ENCODE assay signal across 16 cellular contexts in genomic region chr16:31401436-31401835, GRCh38. TPM values are rescaled to one million over a fixed set of nuclear protein-coding genes. Genes with fewer than 3 reads are reported as not detected.
DNase-seq lines count a peak whose midpoint lies in the region; ATAC-seq, FAIRE-seq and TF ChIP-seq lines count a peak whose summit lies in the region.
"Had no signal": no experiment of that assay in that cellular context is flagged by ENCODE, and none has a peak within 500 bp of the region (broad histone marks: within the 10 kb centered on the region; RNA-seq: fewer than 3 reads in every experiment).

No MANE protein-coding gene starts in this region.

- H2BK20ac ChIP-seq in H1 (ENCODE audit: low read length): no peak overlapping the region

- H3K36me3 ChIP-seq in SK-N-SH (replicated peaks in 1 of 2; ENCODE audit: control insufficient read depth in 1 of 2, insufficient read depth in 2 of 2, low read length in 1 of 2) (no peaks in the 10 kb centered on the region), H1 (ENCODE audit: control insufficient read depth in 2 of 4, insufficient read depth in 4 of 4, low read length in 3 of 4) (no peaks in the 10 kb centered on the region)
- H3K36me3 ChIP-seq in BLaER1 treated with 17β-estradiol and CSF1 and Interleukin-3, amounts not matched to agents 10 nM and 100 nM: peaks cover 0 to 6% (median 0%) of the 10 kb centered on the region in 11 experiments; a peak in 1 of 22 replicates

- H3K4ac ChIP-seq in H1 (replicated peaks; ENCODE audit: insufficient read length, low read depth, low read length): no peak overlapping the region

- no peak overlapping the region for H2BK15ac ChIP-seq in H1 (ENCODE audit: low read length)

- no peak overlapping the region for H2BK120ac ChIP-seq in H1 (replicated peaks; ENCODE audit: low read depth, low read length)

- H3K27ac ChIP-seq in SK-N-SH (ENCODE audit: low read depth in 2 of 2, low read length in 1 of 2) (no peak overlapping the region), H1 (ENCODE audit: low read depth, low read length) (no peak overlapping the region)
- H3K27ac ChIP-seq in BLaER1 treated with 17β-estradiol and CSF1 and Interleukin-3, amounts not matched to agents 10 nM and 100 nM: peak overlapping the region in 6 of 11 experiments; percentile 54 to 78 (median 67); a peak in 8 of 22 replicates
- H3K27ac ChIP-seq: C4-2B, HL-60 had no signal

- peaks cover 0 to 6% of the 10 kb centered on the region in 2 experiments; a peak in 1 of 4 replicates for H3K4me1 ChIP-seq in SK-N-SH (ENCODE audit: control insufficient read depth in 1 of 2, insufficient read depth in 2 of 2, low read depth in 1 of 2, low read length in 1 of 2)
- peaks cover 53 to 77% (median 68%) of the 10 kb centered on the region in 10 experiments for H3K4me1 ChIP-seq in BLaER1 treated with 17β-estradiol and CSF1 and Interleukin-3, amounts not matched to agents 10 nM and 100 nM
- H3K4me1 ChIP-seq in H1 (replicated peaks in 1 of 4; ENCODE audit: control insufficient read depth in 3 of 4, insufficient read depth in 4 of 4, low read length in 3 of 4): no peaks in the 10 kb centered on the region; a peak in 1 of 7 replicates

- no peak overlapping the region for H3K9ac ChIP-seq in SK-N-SH
- H3K9ac ChIP-seq in BLaER1 treated with 17β-estradiol and CSF1 and Interleukin-3, amounts not matched to agents 10 nM and 100 nM: 0 out of 22 replicates have a peak overlapping the region, but pooled peaks of 1 of the 11 experiments have one; percentile 29
- H3K9ac ChIP-seq in H1 (replicated peaks in 1 of 4; ENCODE audit: extremely low read depth in 1 of 4, low read depth in 3 of 4, low read length in 3 of 4): no peak overlapping the region

- no peak overlapping the region for H3K4me3 ChIP-seq in SK-N-SH (ENCODE audit: low read depth in 2 of 2, low read length in 1 of 2)
- H3K4me3 ChIP-seq in BLaER1 treated with 17β-estradiol and CSF1 and Interleukin-3, amounts not matched to agents 10 nM and 100 nM: no peak overlapping the region
- H3K4me3 ChIP-seq in H1 (ENCODE audit: extremely low read depth in 1 of 4, insufficient read depth in 2 of 4, low read depth in 3 of 4, low read length in 4 of 4): no peak overlapping the region

- no peaks in the 10 kb centered on the region for H3K9me3 ChIP-seq in SK-N-SH
- H3K9me3 ChIP-seq in BLaER1 treated with 17β-estradiol and CSF1 and Interleukin-3, amounts not matched to agents 10 nM and 100 nM (replicated peaks in 1 of 11): peaks cover 10 to 26% (median 17%) of the 10 kb centered on the region in 11 experiments
- H3K9me3 ChIP-seq in H1 (ENCODE audit: insufficient read depth in 2 of 2, low read depth in 1 of 2, low read length in 1 of 2): no peaks in the 10 kb centered on the region

- H2AK5ac ChIP-seq in H1 (ENCODE audit: low read depth, low read length): no peak overlapping the region

- peaks cover 9% of the 10 kb centered on the region for H3F3A ChIP-seq in SK-N-SH (replicated peaks; ENCODE audit: insufficient read depth)

- H3K14ac ChIP-seq in H1 (ENCODE audit: insufficient read length): no peak overlapping the region

- no peak overlapping the region for H3K23ac ChIP-seq in H1 (ENCODE audit: insufficient read length)

- no peak overlapping the region for H4K91ac ChIP-seq in H1 (replicated peaks; ENCODE audit: insufficient read length, low read length)

- peaks cover 7% of the 10 kb centered on the region; the same call in 1 of the 2 replicates for H3K79me2 ChIP-seq in SK-N-SH (ENCODE audit: insufficient read depth)
- H3K79me2 ChIP-seq in H1 (ENCODE audit: control insufficient read depth in 1 of 2, insufficient read depth in 2 of 2, low read length in 2 of 2): no peaks in the 10 kb centered on the region

- H3K27me3 ChIP-seq in SK-N-SH (ENCODE audit: insufficient read depth) (no peaks in the 10 kb centered on the region; the same call in 1 of the 2 replicates), H1 (replicated peaks in 1 of 4; ENCODE audit: control insufficient read depth in 3 of 4, extremely low read depth in 1 of 4, insufficient read depth in 3 of 4, low read length in 3 of 4) (no peaks in the 10 kb centered on the region)
- H3K27me3 ChIP-seq in BLaER1 treated with 17β-estradiol and CSF1 and Interleukin-3, amounts not matched to agents 10 nM and 100 nM: no peaks in the 10 kb centered on the region

- no peak overlapping the region for H4K5ac ChIP-seq in H1 (ENCODE audit: insufficient read length, low read depth, low read length)

- no peak overlapping the region for H2AFZ ChIP-seq in SK-N-SH (ENCODE audit: low read depth)
- H2AFZ ChIP-seq in H1 (ENCODE audit: low read length): no peak overlapping the region

- FAIRE-seq in H1 (lab: Jason Lieb, UNC): no peak
- FAIRE-seq: GM19239 had no signal

- TF ChIP-seq EP300 in SK-N-SH (IDR thresholded peaks at IDR 0.05; ENCODE audit: borderline replicate concordance in 1 of 2, low read depth in 1 of 2, low read length in 1 of 2) (no peak), H1 (IDR thresholded peaks at IDR 0.05; ENCODE audit: borderline replicate concordance in 1 of 2, low read depth in 2 of 2, low read length in 2 of 2) (no peak)

- CTCF ChIA-PET in SK-N-SH (lab: Yijun Ruan, JAX) (interaction anchor here (1.2 kb wide), 1 partner anchor 19 kb away, joined by 3 read pairs; no protein-coding TSS in a partner anchor), H1 (lab: Charles Lee; ENCODE audit: partially characterized antibody) (interaction anchor here (1.3 kb wide), 1 partner anchor 59 kb away, joined by 4 read pairs; no protein-coding TSS in a partner anchor)

- TF ChIP-seq RAD21 in SK-N-SH (IDR thresholded peaks at IDR 0.05; ENCODE audit: low read length) (no peak), H1 (IDR thresholded peaks at IDR 0.05 in 1 of 2, conservative IDR thresholded peaks at IDR 0.05 in 1 of 2; ENCODE audit: low read depth in 2 of 2, low read length in 2 of 2) (no peak)

- H3K23me2 ChIP-seq in H1 (ENCODE audit: low read depth, low read length): no peaks in the 10 kb centered on the region

- no peaks in the 10 kb centered on the region for H3K79me1 ChIP-seq in H1 (ENCODE audit: low read depth, low read length)

- peak overlapping the region; percentile 39; the same call in 1 of the 2 replicates for H2BK12ac ChIP-seq in H1 (ENCODE audit: low read depth, low read length)

- no peak for ATAC-seq in SK-N-SH treated with all-trans-retinoic acid at 6 μM for 48 hours

- H4K20me1 ChIP-seq in SK-N-SH (ENCODE audit: insufficient read depth): no peaks in the 10 kb centered on the region
- no peaks in the 10 kb centered on the region for H4K20me1 ChIP-seq in BLaER1 treated with 17β-estradiol and CSF1 and Interleukin-3, amounts not matched to agents 10 nM and 100 nM
- H4K20me1 ChIP-seq in H1 (replicated peaks in 1 of 2; ENCODE audit: control insufficient read depth in 1 of 2, insufficient read depth in 2 of 2, low read length in 2 of 2): no peaks in the 10 kb centered on the region

- DNase-seq in SK-N-SH: no peak
- no peak for DNase-seq in H1 (ENCODE audit: low read depth in 1 of 2, low spot score in 2 of 2)
- no peak for DNase-seq in GDM1 (lab: John Stamatoyannopoulos, UW)
- DNase-seq: ACHN; CD4-positive, alpha-beta memory T cell; DND-41; GF-D8; HCEC 1CT; KG1 had no signal

- H3K4me2 ChIP-seq in SK-N-SH (no peak overlapping the region), H1 (ENCODE audit: insufficient read depth in 1 of 2, low read depth in 2 of 2, low read length in 2 of 2) (no peak overlapping the region)
- peak overlapping the region in 10 of 11 experiments; percentile 65 to 89 (median 80); a peak in 20 of 22 replicates for H3K4me2 ChIP-seq in BLaER1 treated with 17β-estradiol and CSF1 and Interleukin-3, amounts not matched to agents 10 nM and 100 nM

- WGBS in SK-N-SH (ENCODE audit: low lambda C conversion rate): 67% methylated on average over 11 of the region's 11 CpGs
- WGBS in H1 (ENCODE audit: extremely low coverage in 1 of 2, insufficient coverage in 1 of 2, insufficient read length in 1 of 2, insufficient replicate concordance in 2 of 2, low coverage in 1 of 2, low lambda C conversion rate in 2 of 2, missing lambda C conversion rate in 1 of 2), 2 experiments: 87% methylated on average over 11 of the region's 11 CpGs; no CpG with 5 or more reads in 1 of the 2 experiments

- no peak overlapping the region for H3K18ac ChIP-seq in H1 (ENCODE audit: extremely low read depth, low read length)

- H3K56ac ChIP-seq in H1 (replicated peaks; ENCODE audit: insufficient read length, low read depth, low read length): no peak overlapping the region

- TF ChIP-seq CTCF in SK-N-SH (IDR thresholded peaks at IDR 0.05) (no peak), H1 (IDR thresholded peaks at IDR 0.05; ENCODE audit: control extremely low read depth in 1 of 3, insufficient read depth in 1 of 3, low read depth in 1 of 3, low read length in 3 of 3) (no peak)

- H4K8ac ChIP-seq in H1 (ENCODE audit: extremely low read depth, insufficient read depth, low read length): no peak overlapping the region

- no peak overlapping the region for H2BK5ac ChIP-seq in H1 (ENCODE audit: low read depth, low read length)

- POLR2A ChIA-PET in SK-N-SH (lab: Yijun Ruan, JAX) (no interaction called here), H1 (lab: Charles Lee; ENCODE audit: partially characterized antibody) (no interaction called here)

- no peak for TF ChIP-seq POLR2A in H1 (IDR thresholded peaks at IDR 0.05; ENCODE audit: control extremely low read depth in 1 of 2, low read depth in 2 of 2, low read length in 2 of 2)

- no peaks in the 10 kb centered on the region for H3K9me2 ChIP-seq in SK-N-SH

RNA-seq across cellular contexts. Expression of gene ITGAD, which starts 8.3 kb away (rescaled TPM):
- polyA plus RNA-seq in SK-N-SH (2012; rRNA removed): not detected in 2 replicates
- polyA plus RNA-seq in SK-N-SH (2012; cell fraction: cytosol; rRNA removed): not detected in 2 replicates
- polyA plus RNA-seq in SK-N-SH (2012; cell fraction: nucleus; rRNA removed): not detected in 2 replicates
- total RNA-seq in H1 (2021; fragmentation: NEBNext Ultra II Directional; extraction: Animal tissue kit (Norgen Biotek cat#: 25700)): not detected in 2 replicates
- 0.06 TPM in 1 of 2 replicates, not detected in the other for polyA plus RNA-seq in H1 (2011; rRNA removed)
- polyA plus RNA-seq in H1 (2011; cell fraction: cytosol; rRNA removed): 0.06 TPM
- 0.09 TPM for polyA plus RNA-seq in H1 (2011; cell fraction: nucleus; rRNA removed)
- polyA plus RNA-seq in H1 (2012, experiment 1 of 2): 0.05 to 0.08 TPM in 2 of 4 replicates, not detected in the others
- not detected for polyA plus RNA-seq in H1 (2012, experiment 2 of 2)
- not detected for polyA plus RNA-seq in H1 (2013, experiment 1 of 2)
- polyA plus RNA-seq in H1 (2013, experiment 2 of 2): not detected
- polyA minus RNA-seq in H1 (2011; rRNA and poly(A)+ RNA removed): not detected in 2 replicates
- not detected for polyA minus RNA-seq in H1 (2011; cell fraction: cytosol; rRNA and poly(A)+ RNA removed)
- not detected for polyA minus RNA-seq in H1 (2011; cell fraction: nucleus; rRNA and poly(A)+ RNA removed)
- total RNA-seq: A172; CD4-positive, alpha-beta memory T cell; H4 had no signal

RNA-seq across cellular contexts. Expression of gene COX6A2, which starts 26.7 kb away (rescaled TPM):
- polyA plus RNA-seq in SK-N-SH (2012; rRNA removed): not detected in 2 replicates
- polyA plus RNA-seq in SK-N-SH (2012; cell fraction: cytosol; rRNA removed): not detected in 2 replicates
- not detected in 2 replicates for polyA plus RNA-seq in SK-N-SH (2012; cell fraction: nucleus; rRNA removed)
- not detected in 2 replicates for total RNA-seq in H1 (2021; fragmentation: NEBNext Ultra II Directional; extraction: Animal tissue kit (Norgen Biotek cat#: 25700))
- 0.79 and 1.6 TPM in 2 replicates for polyA plus RNA-seq in H1 (2011; rRNA removed)
- polyA plus RNA-seq in H1 (2011; cell fraction: cytosol; rRNA removed): not detected
- 1.4 TPM for polyA plus RNA-seq in H1 (2011; cell fraction: nucleus; rRNA removed)
- 1.3 to 3.0 TPM (median 2.3 TPM) in 3 of 4 replicates, not detected in the other for polyA plus RNA-seq in H1 (2012, experiment 1 of 2)
- polyA plus RNA-seq in H1 (2012, experiment 2 of 2): not detected
- polyA plus RNA-seq in H1 (2013, experiment 1 of 2): 2.7 TPM
- 1.3 TPM for polyA plus RNA-seq in H1 (2013, experiment 2 of 2)
- polyA minus RNA-seq in H1 (2011; rRNA and poly(A)+ RNA removed): not detected in 2 replicates
- polyA minus RNA-seq in H1 (2011; cell fraction: cytosol; rRNA and poly(A)+ RNA removed): not detected
- polyA minus RNA-seq in H1 (2011; cell fraction: nucleus; rRNA and poly(A)+ RNA removed): 2.9 TPM
- total RNA-seq: A172; CD4-positive, alpha-beta memory T cell; H4 had no signal
- polyA plus RNA-seq: CD4-positive, alpha-beta memory T cell had no signal

RNA-seq across cellular contexts. Expression of gene ZNF843, which starts 41.2 kb away (rescaled TPM):
- polyA plus RNA-seq in SK-N-SH (2012; rRNA removed) (0.45 and 0.61 TPM in 2 replicates), H1 (2011; rRNA removed) (0.32 and 0.36 TPM in 2 replicates)
- 0.28 and 0.49 TPM in 2 replicates for polyA plus RNA-seq in SK-N-SH (2012; cell fraction: cytosol; rRNA removed)
- 0.35 and 0.46 TPM in 2 replicates for polyA plus RNA-seq in SK-N-SH (2012; cell fraction: nucleus; rRNA removed)
- 0.15 and 0.19 TPM in 2 replicates for total RNA-seq in H1 (2021; fragmentation: NEBNext Ultra II Directional; extraction: Animal tissue kit (Norgen Biotek cat#: 25700))
- 0.28 TPM for polyA plus RNA-seq in H1 (2011; cell fraction: cytosol; rRNA removed)
- 0.27 TPM for polyA plus RNA-seq in H1 (2011; cell fraction: nucleus; rRNA removed)
- polyA plus RNA-seq in H1 (2012, experiment 1 of 2): 0.08 to 0.17 TPM (median 0.11 TPM) in 4 replicates
- 0.18 TPM for polyA plus RNA-seq in H1 (2012, experiment 2 of 2)
- 0.10 TPM for polyA plus RNA-seq in H1 (2013, experiment 1 of 2)
- 0.15 TPM for polyA plus RNA-seq in H1 (2013, experiment 2 of 2)
- 0.29 and 0.32 TPM in 2 replicates for polyA minus RNA-seq in H1 (2011; rRNA and poly(A)+ RNA removed)
- polyA minus RNA-seq in H1 (2011; cell fraction: cytosol; rRNA and poly(A)+ RNA removed): not detected
- polyA minus RNA-seq in H1 (2011; cell fraction: nucleus; rRNA and poly(A)+ RNA removed): 0.30 TPM
- total RNA-seq: A172 had no signal
- polyA plus RNA-seq: CD4-positive, alpha-beta memory T cell had no signal

RNA-seq across cellular contexts. Expression of gene ITGAX, which starts 46.5 kb away (rescaled TPM):
- polyA plus RNA-seq in SK-N-SH (2012; rRNA removed) (0.44 and 0.66 TPM in 2 replicates), H1 (2011; rRNA removed) (0.13 and 0.30 TPM in 2 replicates)
- 0.30 and 0.38 TPM in 2 replicates for polyA plus RNA-seq in SK-N-SH (2012; cell fraction: cytosol; rRNA removed)
- 0.81 and 1.3 TPM in 2 replicates for polyA plus RNA-seq in SK-N-SH (2012; cell fraction: nucleus; rRNA removed)
- not detected in 2 replicates for total RNA-seq in H1 (2021; fragmentation: NEBNext Ultra II Directional; extraction: Animal tissue kit (Norgen Biotek cat#: 25700))
- polyA plus RNA-seq in H1 (2011; cell fraction: cytosol; rRNA removed): 0.09 TPM
- polyA plus RNA-seq in H1 (2011; cell fraction: nucleus; rRNA removed): 0.30 TPM
- 0.14 to 0.74 TPM (median 0.30 TPM) in 4 replicates for polyA plus RNA-seq in H1 (2012, experiment 1 of 2)
- polyA plus RNA-seq in H1 (2012, experiment 2 of 2): 0.12 TPM
- polyA plus RNA-seq in H1 (2013, experiment 1 of 2): 0.14 TPM
- polyA plus RNA-seq in H1 (2013, experiment 2 of 2): 0.11 TPM
- polyA minus RNA-seq in H1 (2011; rRNA and poly(A)+ RNA removed): 0.46 TPM in 1 of 2 replicates, not detected in the other
- polyA minus RNA-seq in H1 (2011; cell fraction: cytosol; rRNA and poly(A)+ RNA removed): 0.59 TPM
- 0.30 TPM for polyA minus RNA-seq in H1 (2011; cell fraction: nucleus; rRNA and poly(A)+ RNA removed)

RNA-seq across cellular contexts. Expression of gene ARMC5, which starts 57.9 kb away (rescaled TPM):
- 7.0 and 8.9 TPM in 2 replicates for polyA plus RNA-seq in SK-N-SH (2012; rRNA removed)
- 3.1 and 4.3 TPM in 2 replicates for polyA plus RNA-seq in SK-N-SH (2012; cell fraction: cytosol; rRNA removed)
- 27.4 and 34.6 TPM in 2 replicates for polyA plus RNA-seq in SK-N-SH (2012; cell fraction: nucleus; rRNA removed)
- total RNA-seq in H1 (2021; fragmentation: NEBNext Ultra II Directional; extraction: Animal tissue kit (Norgen Biotek cat#: 25700)): 8.7 and 8.9 TPM in 2 replicates
- 7.8 and 16.4 TPM in 2 replicates for polyA plus RNA-seq in H1 (2011; rRNA removed)
- polyA plus RNA-seq in H1 (2011; cell fraction: cytosol; rRNA removed): 7.8 TPM
- 29.9 TPM for polyA plus RNA-seq in H1 (2011; cell fraction: nucleus; rRNA removed)
- polyA plus RNA-seq in H1 (2012, experiment 1 of 2): 5.1 to 9.5 TPM (median 8.8 TPM) in 4 replicates
- polyA plus RNA-seq in H1 (2012, experiment 2 of 2): 7.5 TPM
- 7.8 TPM for polyA plus RNA-seq in H1 (2013, experiment 1 of 2)
- 6.2 TPM for polyA plus RNA-seq in H1 (2013, experiment 2 of 2)
- 3.4 TPM in 2 replicates for polyA minus RNA-seq in H1 (2011; rRNA and poly(A)+ RNA removed)
- 5.3 TPM for polyA minus RNA-seq in H1 (2011; cell fraction: cytosol; rRNA and poly(A)+ RNA removed)
- 10.0 TPM for polyA minus RNA-seq in H1 (2011; cell fraction: nucleus; rRNA and poly(A)+ RNA removed)

Comparison
In these comparisons a context has a peak if more than half of its experiments do, and no peak if none do; other contexts are left out.
1. H3K27ac ChIP-seq: peak in BLaER1 treated with 17β-estradiol and CSF1 and Interleukin-3, amounts not matched to agents 10 nM and 100 nM (6 of 11); none in SK-N-SH (0 of 2) and H1 (single experiment).
2. H3K4me2 ChIP-seq: peak in BLaER1 treated with 17β-estradiol and CSF1 and Interleukin-3, amounts not matched to agents 10 nM and 100 nM (10 of 11); none in SK-N-SH (single experiment) and H1 (0 of 2).
3. Of the 17 proteins assayed by ChIP-seq in both H1 and SK-N-SH: peak only in H1: none; only in SK-N-SH: MAX; in both: none; in neither: 16.